ENCODE assay signal across 26 cellular contexts in the genomic region with DNA sequence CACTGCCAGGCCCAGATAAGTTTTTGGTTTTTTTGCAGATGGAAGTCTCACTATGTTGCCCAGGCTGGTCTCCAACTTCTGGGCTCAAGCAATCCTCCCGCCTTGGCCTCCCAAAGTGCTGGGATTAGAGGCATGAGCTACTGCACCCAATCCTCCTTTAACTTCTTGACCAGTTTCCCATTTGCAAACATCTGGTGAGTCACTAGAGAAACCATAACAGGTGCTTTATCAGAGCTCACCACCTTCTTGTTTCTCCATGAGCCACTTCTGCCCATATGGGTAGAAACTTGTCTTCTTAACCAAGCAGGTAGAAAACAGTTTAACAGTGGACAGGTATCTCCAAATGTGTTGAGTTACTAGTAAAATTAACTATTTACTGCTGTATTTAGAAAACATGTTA.
"Had no signal": no experiment of that assay in that cellular context is flagged by ENCODE, and none has a peak within 500 bp of the region (broad histone marks: within the 10 kb centered on the region; RNA-seq: fewer than 3 reads in every experiment).

No MANE protein-coding gene starts in this region.

- H3K4me2 ChIP-seq: hepatocyte had no signal

- H3K79me2 ChIP-seq: hepatocyte had no signal

- H3K9me3 ChIP-seq: colonic mucosa, esophagus squamous epithelium, gastrocnemius medialis, heart right ventricle, left lung, lower lobe of right lung had no signal

- H3K27ac ChIP-seq: colonic mucosa, epithelial cell of prostate, esophagus squamous epithelium, gastrocnemius medialis, heart right ventricle, hepatocyte, left lung, lower lobe of right lung had no signal

- FAIRE-seq: endometrium, keratinocyte had no signal

- H3K27me3 ChIP-seq: colonic mucosa, esophagus squamous epithelium, gastrocnemius medialis, hepatocyte had no signal

- H3K4me3 ChIP-seq: colonic mucosa, esophagus squamous epithelium, gastrocnemius medialis, heart right ventricle, hepatocyte, left lung, lower lobe of right lung had no signal

- ATAC-seq: effector memory CD8-positive, alpha-beta T cell; esophagus mucosa; gastrocnemius medialis; heart right ventricle; left cardiac atrium; left lung; left ventricle myocardium superior; lower lobe of right lung; naive thymus-derived CD4-positive, alpha-beta T cell had no signal

- H3K4me1 ChIP-seq: colonic mucosa, esophagus squamous epithelium, gastrocnemius medialis, left lung, lower lobe of right lung had no signal

- H2AFZ ChIP-seq: hepatocyte had no signal

- DNase-seq: colonic mucosa; cortex of kidney; effector CD8-positive, alpha-beta T cell; effector memory CD8-positive, alpha-beta T cell; endodermal cell; erythroblast; esophagus squamous epithelium; foreskin fibroblast; foreskin melanocyte; gastrocnemius medialis; glutamatergic neuron; head of caudate nucleus; heart right ventricle; hypothalamus; immature natural killer cell; left cardiac atrium; left lung; left ventricle myocardium superior; lower lobe of right lung; mesenchymal stem cell; naive thymus-derived CD4-positive, alpha-beta T cell had no signal

- H3K36me3 ChIP-seq: colonic mucosa, esophagus squamous epithelium, gastrocnemius medialis, heart right ventricle, left lung, lower lobe of right lung had no signal
